Comparison of ENCODE assay signal across 19 cellular contexts in the genomic region with DNA sequence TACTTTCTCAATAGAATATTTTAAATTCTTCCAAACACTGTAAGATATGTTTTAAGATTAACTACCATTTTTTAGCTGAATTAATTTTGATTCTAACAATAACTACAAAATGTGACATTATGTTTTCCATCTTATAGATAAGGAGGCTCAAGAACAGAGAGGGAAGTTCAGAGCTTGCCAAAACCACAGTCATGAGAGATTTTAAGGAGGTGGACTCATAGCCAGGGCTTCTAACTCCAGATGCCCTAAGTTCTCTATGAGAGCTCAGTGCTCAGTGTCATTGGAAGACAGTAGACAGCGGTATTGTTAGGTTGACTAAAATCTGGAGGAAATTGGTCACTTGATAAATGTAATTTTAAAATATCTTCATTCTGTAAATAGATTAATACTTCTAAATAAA.
DNase-seq lines count a peak whose midpoint lies in the region; ATAC-seq, FAIRE-seq and TF ChIP-seq lines count a peak whose summit lies in the region.
"Had no signal": no experiment of that assay in that cellular context is flagged by ENCODE, and none has a peak within 500 bp of the region (broad histone marks: within the 10 kb centered on the region; RNA-seq: fewer than 3 reads in every experiment).

No MANE protein-coding gene starts in this region.

- H3K4me1 ChIP-seq in astrocyte (ENCODE audit: insufficient read depth, low read length) (no peaks in the 10 kb centered on the region), uterus (no peaks in the 10 kb centered on the region)
- H3K4me1 ChIP-seq: HAP-1 had no signal

- H3K9ac ChIP-seq in astrocyte (ENCODE audit: low read length): no peak overlapping the region

- H4K20me1 ChIP-seq in astrocyte (ENCODE audit: insufficient read depth, low read length): no peaks in the 10 kb centered on the region

- H3K4me1 Mint-ChIP-seq in astrocyte (ENCODE audit: low read depth, unreplicated experiment): no peaks in the 10 kb centered on the region
- H3K4me1 Mint-ChIP-seq: CD4-positive, alpha-beta memory T cell had no signal

- no peak overlapping the region for H2AFZ ChIP-seq in astrocyte (ENCODE audit: low read depth, low read length)

- no peaks in the 10 kb centered on the region for H3K36me3 ChIP-seq in astrocyte (ENCODE audit: insufficient read depth, low read length)
- H3K36me3 ChIP-seq in uterus: no peaks in the 10 kb centered on the region
- H3K36me3 ChIP-seq: HAP-1 had no signal

- H3K9me3 ChIP-seq in astrocyte (ENCODE audit: insufficient read depth, low read depth, low read length) (no peaks in the 10 kb centered on the region), uterus (no peaks in the 10 kb centered on the region)
- H3K9me3 ChIP-seq: HAP-1 had no signal

- H3K4me3 ChIP-seq in astrocyte (ENCODE audit: insufficient read depth, low read depth, low read length) (no peak overlapping the region), astrocyte of the spinal cord (ENCODE audit: low read depth, low read length) (no peak overlapping the region), fibroblast of the aortic adventitia (ENCODE audit: low read depth, low read length) (no peak overlapping the region), uterus (no peak overlapping the region)
- H3K4me3 ChIP-seq: HAP-1 had no signal

- in situ Hi-C loops in astrocyte of the spinal cord (cut with HindIII; ENCODE audit: low sequenced_read_pairs): no loop called here

- H3K79me2 ChIP-seq in astrocyte (ENCODE audit: insufficient read depth, low read length): no peaks in the 10 kb centered on the region

- peaks cover 2% of the 10 kb centered on the region for H3K9me3 Mint-ChIP-seq in astrocyte (ENCODE audit: unreplicated experiment)
- H3K9me3 Mint-ChIP-seq: HFFc6 had no signal

- intact Hi-C loops in uterus (cut with DNase I; ENCODE audit: low total_unique reads): no loop called here

- H3K27me3 Mint-ChIP-seq in astrocyte (ENCODE audit: low read depth, unreplicated experiment): no peaks in the 10 kb centered on the region

- H3K27ac ChIP-seq in astrocyte (ENCODE audit: low read depth, low read length): no peak overlapping the region
- H3K27ac ChIP-seq in uterus: no peak overlapping the region

- H3K4me3 Mint-ChIP-seq in astrocyte (ENCODE audit: unreplicated experiment): no peak overlapping the region
- H3K4me3 Mint-ChIP-seq: HFFc6 had no signal

- no peak for FAIRE-seq in astrocyte (lab: Jason Lieb, UNC)
- FAIRE-seq: GM12891, GM18507, H54 had no signal

- TF ChIP-seq CTCF in astrocyte (IDR thresholded peaks at IDR 0.05; ENCODE audit: insufficient read depth, low read depth, low read length): no peak
- no peak for TF ChIP-seq CTCF in astrocyte of the spinal cord (IDR thresholded peaks at IDR 0.05; ENCODE audit: low read depth, low read length)
- TF ChIP-seq CTCF in fibroblast of the aortic adventitia (IDR thresholded peaks at IDR 0.05; ENCODE audit: insufficient read depth, low read length): no peak
- TF ChIP-seq CTCF in uterus (IDR thresholded peaks at IDR 0.05): no peak

- no peaks in the 10 kb centered on the region for H3K27me3 ChIP-seq in astrocyte (ENCODE audit: insufficient read depth, low read length)
- no peaks in the 10 kb centered on the region for H3K27me3 ChIP-seq in uterus

- ATAC-seq in GM19467 (IDR thresholded peaks at IDR 0.05; ENCODE audit: unreplicated experiment): no peak

- H3K4me2 ChIP-seq in astrocyte (ENCODE audit: low read length): no peak overlapping the region

- no peak for TF ChIP-seq POLR2A in uterus (IDR thresholded peaks at IDR 0.05)

- H3K36me3 Mint-ChIP-seq in astrocyte (ENCODE audit: low read depth, unreplicated experiment): no peaks in the 10 kb centered on the region
- H3K36me3 Mint-ChIP-seq: CD4-positive, alpha-beta memory T cell had no signal

- no peak overlapping the region for H3K27ac Mint-ChIP-seq in astrocyte (ENCODE audit: unreplicated experiment)
- H3K27ac Mint-ChIP-seq: CD4-positive, alpha-beta memory T cell; HFFc6 had no signal

- peak; percentile 75 for DNase-seq in astrocyte (ENCODE audit: low read depth)
- DNase-seq in astrocyte of the spinal cord (ENCODE audit: low read depth, low spot score): peak; percentile 13
- DNase-seq in fibroblast of the aortic adventitia (ENCODE audit: low read depth): peak; percentile 16
- DNase-seq in islet precursor cell: no peak
- DNase-seq in uterus: no peak
- DNase-seq: C1 segment of cervical spinal cord; Calu3; CD4-positive, alpha-beta memory T cell; COR-L47; DMS53; DMS79 treated with DMSO at 0.1 percent for 48 hours; GF-D8; GOT3; HFFc6 had no signal

Comparison
In these comparisons a context has a peak if more than half of its experiments do, and no peak if none do; other contexts are left out.
1. DNase-seq: peak in astrocyte (single experiment), astrocyte of the spinal cord (single experiment) and fibroblast of the aortic adventitia (single experiment); none in islet precursor cell (single experiment) and uterus (0 of 2).